12 cellular contexts compared by ENCODE assay signal in genomic region chrX:77892887-77893286, GRCh38. TPM values are rescaled to one million over a fixed set of nuclear protein-coding genes. Genes with fewer than 3 reads are reported as not detected.
DNase-seq lines count a peak whose midpoint lies in the region; ATAC-seq and TF ChIP-seq lines count a peak whose summit lies in the region.
"Had no signal": no experiment of that assay in that cellular context is flagged by ENCODE, and none has a peak within 500 bp of the region (broad histone marks: within the 10 kb centered on the region; RNA-seq: fewer than 3 reads in every experiment).

No MANE protein-coding gene starts in this region.

- H3K4me3 Mint-ChIP-seq in CD4-positive, alpha-beta memory T cell = peak overlapping the region in 5 of 8 donors; percentile 29 to 94 (median 56)
- peak overlapping the region; percentile 35 for H3K4me3 Mint-ChIP-seq in activated B cell treated with CpG ODN at 0.5 μM for 24 hours
- H3K4me3 Mint-ChIP-seq in naive B cell = peak overlapping the region in 6 of 8 donors; percentile 3 to 97 (median 22)
- H3K4me3 Mint-ChIP-seq: dendritic cell treated with granulocyte-macrophage colony-stimulating factor and Interleukin-4, amounts not matched to agents 40 ng/mL and 50 ng/mL, for 4 days had no signal

- H3K27me3 Mint-ChIP-seq in CD4-positive, alpha-beta memory T cell = no peaks in the 10 kb centered on the region
- no peaks in the 10 kb centered on the region for H3K27me3 Mint-ChIP-seq in activated B cell treated with CpG ODN at 0.5 μM for 24 hours
- no peaks in the 10 kb centered on the region for H3K27me3 Mint-ChIP-seq in naive B cell
- H3K27me3 Mint-ChIP-seq: dendritic cell treated with granulocyte-macrophage colony-stimulating factor and Interleukin-4, amounts not matched to agents 40 ng/mL and 50 ng/mL, for 4 days had no signal

- peaks cover 4% of the 10 kb centered on the region; the same call in 1 of the 2 replicates for H3K36me3 ChIP-seq in BLaER1
- H3K36me3 ChIP-seq in CD4-positive, alpha-beta memory T cell (ENCODE audit: insufficient read depth, low read length) = no peaks in the 10 kb centered on the region
- H3K36me3 ChIP-seq: esophagus squamous epithelium, transverse colon had no signal

- DNase-seq in CD4-positive, alpha-beta memory T cell = no peak
- DNase-seq in activated B cell treated with CpG ODN at 0.5 μM for 24 hours (no peak), naive B cell (no peak), HK-2 (ENCODE audit: unreplicated experiment) (no peak), DMS53 treated with DMSO at 0.1 percent for 48 hours (lab: John Stamatoyannopoulos, UW; ENCODE audit: unreplicated experiment) (no peak), NCI-H748 treated with DMSO at 0.1 percent for 48 hours (lab: John Stamatoyannopoulos, UW) (no peak)
- DNase-seq: aorta, esophagus squamous epithelium, NCI-H774, transverse colon had no signal

- no peak for ATAC-seq in activated B cell treated with CpG ODN at 0.5 μM for 24 hours (ENCODE audit: low read depth)
- ATAC-seq in naive B cell (ENCODE audit: low read depth in 2 of 2) = no peak

- CTCF ChIA-PET in CD4-positive, alpha-beta memory T cell (lab: Charles Lee; ENCODE audit: partially characterized antibody) = no interaction called here
- CTCF ChIA-PET in activated B cell treated with CpG ODN at 0.5 μM for 24 hours (lab: Charles Lee) = no interaction called here

- H3K36me3 Mint-ChIP-seq in CD4-positive, alpha-beta memory T cell = peaks cover 3 to 15% of the 10 kb centered on the region in 2 donors
- H3K36me3 Mint-ChIP-seq in activated B cell treated with CpG ODN at 0.5 μM for 24 hours (ENCODE audit: low read depth) (peaks cover 18% of the 10 kb centered on the region), naive B cell (no peaks in the 10 kb centered on the region)

- peaks cover 12% of the 10 kb centered on the region; the same call in 1 of the 2 replicates for H3K27me3 ChIP-seq in BLaER1
- H3K27me3 ChIP-seq in CD4-positive, alpha-beta memory T cell (ENCODE audit: insufficient read depth, low read length) = no peaks in the 10 kb centered on the region
- H3K27me3 ChIP-seq: esophagus squamous epithelium, transverse colon had no signal

- no peak overlapping the region for H3K9ac ChIP-seq in BLaER1

- H4K20me1 ChIP-seq in BLaER1 = peaks cover 22% of the 10 kb centered on the region

- H3K4me3 ChIP-seq in BLaER1 = no peak overlapping the region
- no peak overlapping the region for H3K4me3 ChIP-seq in CD4-positive, alpha-beta memory T cell (ENCODE audit: low read length in 2 of 2)
- H3K4me3 ChIP-seq: esophagus squamous epithelium, transverse colon had no signal

- H3K27ac ChIP-seq in BLaER1 = no peak overlapping the region
- no peak overlapping the region for H3K27ac ChIP-seq in CD4-positive, alpha-beta memory T cell (ENCODE audit: low read depth, low read length)
- H3K27ac ChIP-seq: esophagus squamous epithelium, transverse colon had no signal

- peak overlapping the region; percentile 67 for H3K4me2 ChIP-seq in BLaER1

- peak overlapping the region in 4 of 7 donors; percentile 1 to 36 (median 27) for H3K27ac Mint-ChIP-seq in CD4-positive, alpha-beta memory T cell
- H3K27ac Mint-ChIP-seq in activated B cell treated with CpG ODN at 0.5 μM for 24 hours = no peak overlapping the region
- H3K27ac Mint-ChIP-seq in naive B cell = peak overlapping the region in 1 of 6 donors; percentile 47
- H3K27ac Mint-ChIP-seq: dendritic cell treated with granulocyte-macrophage colony-stimulating factor and Interleukin-4, amounts not matched to agents 40 ng/mL and 50 ng/mL, for 4 days had no signal

- POLR2A ChIA-PET in CD4-positive, alpha-beta memory T cell (lab: Charles Lee; ENCODE audit: partially characterized antibody) = no interaction called here
- POLR2A ChIA-PET in activated B cell treated with CpG ODN at 0.5 μM for 24 hours (lab: Charles Lee) = no interaction called here

- no peak for TF ChIP-seq CTCF in activated B cell treated with CpG ODN at 0.5 μM for 24 hours (IDR thresholded peaks at IDR 0.05)

- peaks cover 6 to 44% (median 18%) of the 10 kb centered on the region in 4 donors for H3K4me1 Mint-ChIP-seq in CD4-positive, alpha-beta memory T cell
- H3K4me1 Mint-ChIP-seq in activated B cell treated with CpG ODN at 0.5 μM for 24 hours (peaks cover 29% of the 10 kb centered on the region), naive B cell (peaks cover 4 to 24% (median 9%) of the 10 kb centered on the region in 3 donors)

- H3K9me3 Mint-ChIP-seq in CD4-positive, alpha-beta memory T cell = no peaks in the 10 kb centered on the region
- H3K9me3 Mint-ChIP-seq in activated B cell treated with CpG ODN at 0.5 μM for 24 hours (no peaks in the 10 kb centered on the region), naive B cell (peaks cover 0 to 5% (median 0%) of the 10 kb centered on the region in 7 donors)
- H3K9me3 Mint-ChIP-seq: dendritic cell treated with granulocyte-macrophage colony-stimulating factor and Interleukin-4, amounts not matched to agents 40 ng/mL and 50 ng/mL, for 4 days had no signal

- peaks cover 11% of the 10 kb centered on the region for H3K4me1 ChIP-seq in BLaER1
- H3K4me1 ChIP-seq in CD4-positive, alpha-beta memory T cell (ENCODE audit: insufficient read depth, low read length) = peaks cover 18% of the 10 kb centered on the region

- H3K9me3 ChIP-seq in BLaER1 = peaks cover 3% of the 10 kb centered on the region; the same call in 1 of the 2 replicates
- H3K9me3 ChIP-seq in CD4-positive, alpha-beta memory T cell (ENCODE audit: control insufficient read depth in 1 of 2, low read length in 2 of 2) = no peaks in the 10 kb centered on the region
- H3K9me3 ChIP-seq: esophagus squamous epithelium, transverse colon had no signal

- intact Hi-C loops in CD4-positive, alpha-beta memory T cell (cut with micrococcal nuclease) = loop anchor here (10.0 kb wide), 3 partner anchors 622 to 1252 kb away; partner anchors contain the start of genes GPR174 and P2RY10
- intact Hi-C loops in activated B cell treated with CpG ODN at 0.5 μM for 24 hours (cut with micrococcal nuclease) = loop anchor here (10.0 kb wide), 2 partner anchors 1212 to 1242 kb away; no protein-coding TSS in a partner anchor

RNA-seq across cellular contexts. Expression of gene MAGT1, which starts 2.3 kb away (rescaled TPM):
- 10 to 100 TPM; 38.6 to 38.8 TPM for total RNA-seq in CD4-positive, alpha-beta memory T cell
- 10 to 100 TPM; 29.5 to 52.7 TPM for polyA plus RNA-seq in CD4-positive, alpha-beta memory T cell
- 36.5 and 40.2 TPM in 2 replicates for total RNA-seq in activated B cell treated with CpG ODN at 0.5 μM for 24 hours
- polyA plus RNA-seq in naive B cell (ENCODE audit: low read depth in 6 of 6) = 10 to 100 TPM; 28.0 to 45.2 (median 36.4) TPM

RNA-seq across cellular contexts. Expression of gene COX7B, which starts 6.4 kb away (rescaled TPM):
- 100 to 1,000 TPM; 115 to 126 TPM for total RNA-seq in CD4-positive, alpha-beta memory T cell
- polyA plus RNA-seq in CD4-positive, alpha-beta memory T cell = 100 to 1,000 TPM; 382 to 658 TPM
- total RNA-seq in activated B cell treated with CpG ODN at 0.5 μM for 24 hours = 196 and 235 TPM in 2 replicates
- polyA plus RNA-seq in naive B cell (ENCODE audit: low read depth in 6 of 6) = 100 to 1,000 TPM; 281 to 440 (median 327) TPM

RNA-seq across cellular contexts. Expression of gene ATP7A, which starts 17.6 kb away (rescaled TPM):
- total RNA-seq in CD4-positive, alpha-beta memory T cell = 10 to 100 TPM; 15.3 to 16.8 TPM
- 1 to 10 TPM; 3.2 to 6.5 TPM for polyA plus RNA-seq in CD4-positive, alpha-beta memory T cell
- total RNA-seq in activated B cell treated with CpG ODN at 0.5 μM for 24 hours = 8.2 and 9.4 TPM in 2 replicates
- polyA plus RNA-seq in naive B cell (ENCODE audit: low read depth in 6 of 6) = 1 to 10 TPM in 5 of 6 donors, not detected in 1; 5.4 to 6.5 (median 6.3) TPM
